In genomic region chr4:2155246-2155645, GRCh38 we compare ENCODE assay signal across 9 cellular contexts.
"Had no signal": no experiment of that assay in that cellular context is flagged by ENCODE, and none has a peak within 500 bp of the region (broad histone marks: within the 10 kb centered on the region; RNA-seq: fewer than 3 reads in every experiment).

No MANE protein-coding gene starts in this region.

- DNase-seq: GM23248, GOT3, H7, H9, HCEC 1CT, HFFc6 had no signal

- ATAC-seq: GM23338, HCT116 had no signal

- H3K9ac ChIP-seq: GM23248 had no signal

- H3K9me3 ChIP-seq: HAP-1 had no signal

- H3K36me3 ChIP-seq: HAP-1 had no signal

- H3K4me1 ChIP-seq: HAP-1 had no signal

- H3K4me3 ChIP-seq: GM23248, GM23338, HAP-1 had no signal

- H3K27ac ChIP-seq: GM23248 had no signal
